8 cellular contexts compared by ENCODE assay signal in the genomic region with DNA sequence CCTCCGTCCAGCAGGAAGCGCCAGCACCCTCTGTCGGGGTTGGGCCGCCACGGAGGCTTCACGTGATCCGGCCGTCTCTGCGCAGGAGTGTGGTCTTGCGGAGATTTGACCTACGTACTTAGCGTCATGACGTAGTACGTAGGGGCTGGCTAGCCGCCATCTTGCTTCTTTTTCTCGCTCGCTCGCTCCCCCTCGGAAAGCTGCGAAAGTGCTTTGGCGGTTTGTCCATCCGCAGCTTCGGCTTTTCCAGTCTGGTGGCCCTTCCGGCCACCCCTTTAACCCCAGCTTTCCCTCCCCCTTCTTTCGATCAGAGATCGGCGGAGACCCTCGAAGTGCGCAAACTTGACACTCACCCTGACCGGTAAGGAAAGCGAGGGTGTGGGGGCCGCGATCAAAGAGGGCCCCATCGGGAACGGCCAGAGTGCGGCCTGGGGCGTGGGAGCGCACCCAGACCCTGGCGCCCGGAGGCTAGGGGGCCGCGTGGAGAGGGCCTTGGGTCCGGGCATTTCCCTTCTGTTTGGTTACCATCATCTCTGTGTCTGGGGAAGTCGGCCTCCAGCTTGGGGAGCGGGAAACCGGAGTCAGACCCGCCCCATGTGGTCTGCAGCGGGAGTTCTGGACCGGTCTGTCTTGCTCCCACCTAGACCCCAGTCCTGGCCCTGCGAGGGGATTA. TPM values are rescaled to one million over a fixed set of nuclear protein-coding genes. Genes with fewer than 3 reads are reported as not detected.
DNase-seq lines count a peak whose midpoint lies in the region; ATAC-seq and TF ChIP-seq lines count a peak whose summit lies in the region.

A gene (plus strand): TSS at position 156 of the 673 bp plus-strand sequence. CDS start 26,559 bp downstream, outside the sequence.

- H3K9me3 ChIP-seq in adrenal gland (replicated peaks in 1 of 3) (no peaks in the 10 kb centered on the region), heart left ventricle (no peaks in the 10 kb centered on the region), upper lobe of right lung (no peaks in the 10 kb centered on the region)

- peak; percentile 98 for ATAC-seq in HG02763 (IDR thresholded peaks at IDR 0.05; ENCODE audit: unreplicated experiment)
- peak; percentile 86 to 95 (median 94) for ATAC-seq in T-cell (replicated peaks in 1 of 4)
- peak; percentile 99 for ATAC-seq in heart left ventricle
- peak; percentile 99 for ATAC-seq in upper lobe of right lung

- peak within 1 kb of the TSS; percentile 91 to 100 (median 99) for H3K27ac ChIP-seq in adrenal gland
- H3K27ac ChIP-seq in heart left ventricle: peak within 1 kb of the TSS; percentile 83 to 99 (median 98)
- peak within 1 kb of the TSS; percentile 99 for H3K27ac ChIP-seq in upper lobe of right lung

- H3K27me3 Mint-ChIP-seq in T-cell: no peaks in the 10 kb centered on the region

- CTCF ChIA-PET in T-cell (lab: Charles Lee): interaction anchor here (0.6 to 3.3 kb wide), 22 partner anchors 9 to 1595 kb away, joined by 3 to 38 read pairs (median 4); a partner anchor contains a TSS

- 0 to 1% (median 1%) methylated on average over 25 to 50 of the region's 50 CpGs for WGBS in adrenal gland, 4 donors
- 0% methylated on average over 28 to 50 of the region's 50 CpGs for WGBS in heart left ventricle, 4 donors

- TF ChIP-seq POLR2A in adrenal gland (IDR thresholded peaks at IDR 0.05) (peak in 1 of 2 donors; percentile 78), heart left ventricle (IDR thresholded peaks at IDR 0.05) (peak in 1 of 2 donors; percentile 73)

- intact Hi-C loops in adrenal gland (cut with DNase I) (loop anchor here in 1 of 2 donors (10.0 kb wide), 2 partner anchors 99 to 229 kb away; no protein-coding TSS in a partner anchor), heart left ventricle (cut with DNase I) (loop anchor here in 1 of 10 donors (5.0 kb wide), 1 partner anchor 52 kb away; no protein-coding TSS in a partner anchor), posterior cingulate gyrus (cut with DNase I) (loop anchor here (1.0 to 10.0 kb wide), 3 partner anchors 257 to 1047 kb away; a partner anchor contains a TSS), upper lobe of right lung (cut with DNase I) (no loop called here)

- peak; percentile 89 for DNase-seq in NCI-H1417 treated with DMSO at 0.1 percent for 48 hours (lab: John Stamatoyannopoulos, UW)
- peak; percentile 81 to 96 (median 93) for DNase-seq in T-cell
- DNase-seq in adrenal gland: peak; percentile 97 to 99 (median 99)
- DNase-seq in heart left ventricle: peak; percentile 97 to 98 (median 97)
- peak; percentile 95 to 99 (median 97) for DNase-seq in posterior cingulate gyrus
- DNase-seq in upper lobe of right lung: peak; percentile 98

- H3K4me1 ChIP-seq in adrenal gland (replicated peaks in 1 of 2) (peaks cover 12 to 41% of the 10 kb centered on the region in 2 donors), heart left ventricle (peaks cover 8 to 48% (median 42%) of the 10 kb centered on the region in 12 donors), upper lobe of right lung (peaks cover 41% of the 10 kb centered on the region)

- POLR2A ChIA-PET in T-cell (lab: Charles Lee): interaction anchor here (0.6 to 2.3 kb wide), 10 partner anchors 9 to 257 kb away, joined by 3 to 13 read pairs (median 4); a partner anchor contains a TSS

- H3K4me3 ChIP-seq in adrenal gland (peak within 1 kb of the TSS; percentile 55 to 97 (median 74)), heart left ventricle (peak within 1 kb of the TSS; percentile 65 to 98 (median 86)), upper lobe of right lung (peak within 1 kb of the TSS; percentile 98)

- H3K36me3 Mint-ChIP-seq in T-cell: peaks cover 14% of the 10 kb centered on the region

- peak; percentile 72 for TF ChIP-seq CTCF in GM12873 (IDR thresholded peaks at IDR 0.05; ENCODE audit: insufficient read depth, low read depth, low read length, missing control alignments)
- peak in 5 of 6 experiments; percentile 18 to 88 (median 74) for TF ChIP-seq CTCF in adrenal gland (IDR thresholded peaks at IDR 0.05)
- TF ChIP-seq CTCF in heart left ventricle (IDR thresholded peaks at IDR 0.05): peak in 11 of 12 donors; percentile 65 to 98 (median 75)
- TF ChIP-seq CTCF in upper lobe of right lung (IDR thresholded peaks at IDR 0.05): peak; percentile 80

- H3K4me3 Mint-ChIP-seq in T-cell: peak within 1 kb of the TSS; percentile 97 to 99 (median 99)

- H3K36me3 ChIP-seq in adrenal gland (replicated peaks in 1 of 2) (no peaks in the 10 kb centered on the region), heart left ventricle (peaks cover 0 to 11% (median 0%) of the 10 kb centered on the region in 9 donors), upper lobe of right lung (peaks cover 6% of the 10 kb centered on the region)

- H3K27ac Mint-ChIP-seq in T-cell: peak within 1 kb of the TSS; percentile 88 to 94

- H3K9me3 Mint-ChIP-seq in T-cell: no peaks in the 10 kb centered on the region

- H3K27me3 ChIP-seq in adrenal gland: no peaks in the 10 kb centered on the region
- no peaks in the 10 kb centered on the region for H3K27me3 ChIP-seq in heart left ventricle
- H3K27me3 ChIP-seq in upper lobe of right lung: no peaks in the 10 kb centered on the region

- peaks cover 50 to 55% (median 55%) of the 10 kb centered on the region in 3 donors for H3K4me1 Mint-ChIP-seq in T-cell

RNA-seq across cellular contexts. Expression of the gene that starts here (rescaled TPM):
- 100 to 1,000 TPM; 229 to 340 (median 259) TPM for total RNA-seq in T-cell
- 100 to 1,000 TPM in 2 of 8 donors, 10 to 100 TPM in 6; 47.8 to 103 (median 78.2) TPM for total RNA-seq in adrenal gland
- 10 to 100 TPM; 44.4 to 64.4 (median 46.5) TPM for polyA plus RNA-seq in adrenal gland
- 100 to 1,000 TPM in 1 of 9 donors, 10 to 100 TPM in 8; 41.6 to 107 (median 62.5) TPM for total RNA-seq in heart left ventricle
- polyA plus RNA-seq in heart left ventricle: 10 to 100 TPM; 21.1 to 25.1 TPM
- 155 TPM for total RNA-seq in upper lobe of right lung

Comparison
In these comparisons a context has a peak if more than half of its experiments do, and no peak if none do; other contexts are left out.
1. Peak in every context shown above with its lines: DNase-seq, ATAC-seq, H3K4me3 ChIP-seq and H3K27ac ChIP-seq.